In the genomic region with DNA sequence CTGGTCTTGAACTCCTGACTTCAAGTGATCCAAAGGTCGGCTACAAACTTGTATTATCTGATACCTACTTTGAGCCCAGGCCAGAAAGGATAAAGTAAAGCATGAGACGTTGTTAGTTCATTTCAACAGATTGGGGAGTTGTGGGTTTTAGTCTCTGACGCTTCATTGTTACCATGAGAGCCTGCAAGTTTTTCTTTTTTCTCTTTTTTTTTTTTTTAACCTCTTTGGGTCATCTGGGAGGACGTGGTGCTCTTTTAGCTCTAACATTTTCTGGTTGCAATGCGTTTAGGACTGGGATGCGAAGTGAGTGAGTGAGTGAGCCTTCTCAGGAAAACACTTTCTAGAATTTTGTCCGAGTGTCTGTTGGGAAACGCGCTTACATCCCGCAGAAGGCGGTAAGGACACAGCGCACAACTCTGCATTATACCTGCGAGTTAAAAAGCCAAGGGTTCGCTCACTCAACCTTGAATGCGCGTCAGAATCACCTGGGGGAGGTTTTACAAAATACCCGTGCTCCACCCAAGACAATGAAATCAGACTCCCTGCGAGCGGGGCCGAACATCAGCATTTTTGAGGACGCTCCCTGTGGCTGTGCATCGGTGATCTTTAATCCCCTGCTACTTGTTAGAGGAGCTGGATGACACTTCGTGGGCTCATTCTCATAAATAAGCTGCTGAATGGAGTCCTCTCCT, we compare ENCODE assay signal across 8 cellular contexts. TPM values are rescaled to one million over a fixed set of nuclear protein-coding genes. Genes with fewer than 3 reads are reported as not detected.
A peak's percentile ranks its signal among the peaks of the same experiment; 100 is the strongest.
DNase-seq lines count a peak whose midpoint lies in the region; ATAC-seq and TF ChIP-seq lines count a peak whose summit lies in the region.

No MANE protein-coding gene starts in this region.

- H3K4me1 Mint-ChIP-seq in brain: peaks cover 8% of the 10 kb centered on the region
- H3K4me1 Mint-ChIP-seq in stimulated activated naive CD8-positive, alpha-beta T cell treated with anti-CD3 and anti-CD28 coated beads, Interleukin-15, Interleukin-2, amounts not matched to agents 100 ng/mL and 50 ng/mL, for 24 hours (ENCODE audit: low read depth): peaks cover 50% of the 10 kb centered on the region

- TF ChIP-seq CTCF in brain (conservative IDR thresholded peaks at IDR 0.05) (no peak), kidney epithelial cell (IDR thresholded peaks at IDR 0.05; ENCODE audit: insufficient read depth, low read length, poor library complexity, severe bottlenecking) (peak; percentile 45)

- H3K4me3 ChIP-seq in kidney epithelial cell (ENCODE audit: low read depth, low read length): peak overlapping the region; percentile 65

- H3K27me3 ChIP-seq in kidney epithelial cell (ENCODE audit: control insufficient read depth, insufficient read depth, low read length): no peaks in the 10 kb centered on the region

- H3K27ac Mint-ChIP-seq in brain: peak overlapping the region in 2 of 5 experiments; percentile 38 to 95
- peak overlapping the region; percentile 84 for H3K27ac Mint-ChIP-seq in stimulated activated naive CD8-positive, alpha-beta T cell treated with anti-CD3 and anti-CD28 coated beads, Interleukin-15, Interleukin-2, amounts not matched to agents 100 ng/mL and 50 ng/mL, for 24 hours

- H3K9me3 Mint-ChIP-seq in brain: peaks cover 11 to 34% (median 24%) of the 10 kb centered on the region in 5 experiments
- H3K9me3 Mint-ChIP-seq in stimulated activated naive CD8-positive, alpha-beta T cell treated with anti-CD3 and anti-CD28 coated beads, Interleukin-15, Interleukin-2, amounts not matched to agents 100 ng/mL and 50 ng/mL, for 24 hours: peaks cover 4% of the 10 kb centered on the region

- H3K27me3 Mint-ChIP-seq in brain: peaks cover 52% of the 10 kb centered on the region
- peaks cover 17% of the 10 kb centered on the region for H3K27me3 Mint-ChIP-seq in stimulated activated naive CD8-positive, alpha-beta T cell treated with anti-CD3 and anti-CD28 coated beads, Interleukin-15, Interleukin-2, amounts not matched to agents 100 ng/mL and 50 ng/mL, for 24 hours

- peaks cover 27% of the 10 kb centered on the region for H3K36me3 Mint-ChIP-seq in brain
- H3K36me3 Mint-ChIP-seq in stimulated activated naive CD8-positive, alpha-beta T cell treated with anti-CD3 and anti-CD28 coated beads, Interleukin-15, Interleukin-2, amounts not matched to agents 100 ng/mL and 50 ng/mL, for 24 hours (ENCODE audit: low read depth): peaks cover 15% of the 10 kb centered on the region

- peak; percentile 44 for DNase-seq in NCI-H2196 treated with DMSO at 0.1 percent for 48 hours (lab: John Stamatoyannopoulos, UW; ENCODE audit: unreplicated experiment)
- no peak for DNase-seq in kidney epithelial cell (ENCODE audit: low read depth)
- DNase-seq in hippocampal formation (lab: John Stamatoyannopoulos, UW): no peak

- H3K36me3 ChIP-seq in kidney epithelial cell (ENCODE audit: control insufficient read depth, insufficient read depth, low read length): no peaks in the 10 kb centered on the region

- ATAC-seq in GM18868 (IDR thresholded peaks at IDR 0.05; ENCODE audit: unreplicated experiment) (peak; percentile 36), GM19395 (IDR thresholded peaks at IDR 0.05; ENCODE audit: unreplicated experiment) (no peak), HG03439 (IDR thresholded peaks at IDR 0.05; ENCODE audit: unreplicated experiment) (no peak)

- H3K4me3 Mint-ChIP-seq in brain: peak overlapping the region in 3 of 5 experiments; percentile 79 to 87 (median 83)
- peak overlapping the region; percentile 88 for H3K4me3 Mint-ChIP-seq in stimulated activated naive CD8-positive, alpha-beta T cell treated with anti-CD3 and anti-CD28 coated beads, Interleukin-15, Interleukin-2, amounts not matched to agents 100 ng/mL and 50 ng/mL, for 24 hours

RNA-seq across cellular contexts. Expression of a gene that starts 0.7 kb away (rescaled TPM):
- polyA plus RNA-seq in brain (ENCODE audit: insufficient read depth, low read depth, low replicate concordance): 3.0 TPM
- 11.1 and 11.8 TPM in 2 replicates for total RNA-seq in kidney epithelial cell

RNA-seq across cellular contexts. Expression of a gene that starts 48.4 kb away (rescaled TPM):
- polyA plus RNA-seq in brain (ENCODE audit: insufficient read depth, low read depth, low replicate concordance): 3.3 TPM
- total RNA-seq in kidney epithelial cell: 9.7 and 10.0 TPM in 2 replicates
